In the genomic region with DNA sequence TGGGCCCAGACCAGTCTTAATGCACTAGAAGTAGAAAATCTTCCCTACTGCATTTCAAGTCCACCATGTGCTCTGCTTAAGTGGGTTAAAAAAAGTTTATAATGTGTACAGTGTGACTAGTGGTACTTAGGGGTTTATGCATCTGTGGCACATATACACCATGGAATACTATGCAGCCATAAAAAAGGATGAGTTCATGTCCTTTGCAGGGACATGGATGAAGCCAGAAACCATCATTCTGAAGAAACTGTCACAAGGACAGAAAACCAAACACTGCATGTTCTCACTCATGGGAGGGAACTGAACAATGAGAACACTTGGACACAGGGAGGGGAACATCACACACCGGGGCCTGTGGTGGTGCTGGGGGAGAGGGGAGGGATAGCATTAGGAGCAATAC, we compare ENCODE assay signal across 6 cellular contexts. TPM values are rescaled to one million over a fixed set of nuclear protein-coding genes. Genes with fewer than 3 reads are reported as not detected.
"Had no signal": no experiment of that assay in that cellular context is flagged by ENCODE, and none has a peak within 500 bp of the region (broad histone marks: within the 10 kb centered on the region; RNA-seq: fewer than 3 reads in every experiment).

No MANE protein-coding gene starts in this region.

RNA-seq across cellular contexts. Expression of a gene that starts 9.4 kb away (rescaled TPM):
- total RNA-seq: MCF 10A, NCI-H460, OCI-LY7, PC-9, RPMI7951, SK-MEL-5 had no signal
